ENCODE assay signal across 1 cellular context in genomic region chr6:107820571-107821261, GRCh38.
TF ChIP-seq lines count a peak whose summit lies in the region.

No MANE protein-coding gene starts in this region.

TF ChIP-seq in SK-N-SH treated with all-trans-retinoic acid at 6 μM for 48 hours, 23 proteins besides CTCF, POLR2A, EP300 and RAD21 (continued from another document):
- TF ChIP-seq POU6F1 (CRISPR knock-in tag; IDR thresholded peaks at IDR 0.05; ENCODE audit: borderline replicate concordance, low read depth) = no peak
- no peak for TF ChIP-seq PPARA (CRISPR knock-in tag; IDR thresholded peaks at IDR 0.05; ENCODE audit: borderline replicate concordance)
- TF ChIP-seq ZFP30 (CRISPR knock-in tag; IDR thresholded peaks at IDR 0.05) = no peak
